In the genomic region with DNA sequence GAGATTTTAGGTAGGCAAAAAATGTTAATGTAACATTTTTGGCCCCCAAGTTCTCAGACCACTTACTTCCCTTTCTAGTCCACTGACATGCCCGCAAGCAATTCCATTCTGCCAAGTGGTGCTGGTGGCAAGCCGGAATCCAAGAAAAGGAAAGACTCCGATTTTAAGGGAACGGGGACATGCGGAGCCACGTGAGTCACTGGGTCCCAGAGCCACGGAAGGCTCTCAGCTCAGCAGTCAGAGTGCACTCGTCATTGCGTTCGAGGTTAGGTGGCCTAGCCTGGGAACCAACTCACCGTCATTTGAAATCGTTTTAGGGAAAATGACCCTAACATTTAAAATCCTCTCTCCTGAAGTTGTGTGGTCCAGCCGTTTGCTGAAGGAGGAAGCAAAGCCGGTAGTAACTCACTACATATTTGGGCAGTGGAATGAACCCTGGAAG, we compare ENCODE assay signal across 8 cellular contexts. TPM values are rescaled to one million over a fixed set of nuclear protein-coding genes. Genes with fewer than 3 reads are reported as not detected.
DNase-seq lines count a peak whose midpoint lies in the region; ATAC-seq, FAIRE-seq and TF ChIP-seq lines count a peak whose summit lies in the region.

No MANE protein-coding gene starts in this region.

- no peak overlapping the region for H2BK20ac ChIP-seq in H1 (ENCODE audit: low read length)

- H4K5ac ChIP-seq in H1 (ENCODE audit: insufficient read length, low read depth, low read length) (peak overlapping the region; percentile 67), mesendoderm (ENCODE audit: low read length) (no peak overlapping the region)

- H3K56ac ChIP-seq in H1 (replicated peaks; ENCODE audit: insufficient read length, low read depth, low read length) (no peak overlapping the region), mesendoderm (ENCODE audit: low read length) (peak overlapping the region; percentile 97)

- H3K14ac ChIP-seq in H1 (ENCODE audit: insufficient read length): no peak overlapping the region

- peak overlapping the region in 3 of 4 experiments; percentile 60 to 77 (median 76); a peak in 6 of 7 replicates for H3K9ac ChIP-seq in H1 (replicated peaks in 1 of 4; ENCODE audit: extremely low read depth in 1 of 4, low read depth in 3 of 4, low read length in 3 of 4)
- H3K9ac ChIP-seq in mesendoderm (ENCODE audit: low read length): peak overlapping the region; percentile 84

- no peak for FAIRE-seq in H54 (lab: Jason Lieb, UNC)
- FAIRE-seq in H1 (lab: Jason Lieb, UNC): no peak

- H3K18ac ChIP-seq in H1 (ENCODE audit: extremely low read depth, low read length) (peak overlapping the region; percentile 91), mesendoderm (ENCODE audit: low read length) (no peak overlapping the region)

- H3K4me1 ChIP-seq in H1 (replicated peaks in 1 of 4; ENCODE audit: control insufficient read depth in 3 of 4, insufficient read depth in 4 of 4, low read length in 3 of 4): peaks cover 0 to 6% (median 5%) of the 10 kb centered on the region in 4 experiments; a peak in 6 of 7 replicates
- peaks cover 4% of the 10 kb centered on the region for H3K4me1 ChIP-seq in mesendoderm (ENCODE audit: control insufficient read depth, low read depth, low read length)

- no peaks in the 10 kb centered on the region for H3K9me3 ChIP-seq in H1 (ENCODE audit: insufficient read depth in 2 of 2, low read depth in 1 of 2, low read length in 1 of 2)

- peak; percentile 50 to 56 for DNase-seq in AML-193 (lab: John Stamatoyannopoulos, UW)
- DNase-seq in H54 (ENCODE audit: insufficient read length, low spot score): peak; percentile 54
- no peak for DNase-seq in T-helper 2 cell treated with Interferon-gamma antibody and Interleukin-4, amounts not matched to agents 5 μg/mL and 100 μg/mL, for 36 hours (ENCODE audit: low spot score)
- DNase-seq in H1 (ENCODE audit: low read depth in 1 of 2, low spot score in 2 of 2): no peak
- peak; percentile 75 for DNase-seq in mesendoderm
- peak; percentile 58 for DNase-seq in superior temporal gyrus (ENCODE audit: extremely low spot score)

- H3K23me2 ChIP-seq in H1 (ENCODE audit: low read depth, low read length): peaks cover 5% of the 10 kb centered on the region

- no peaks in the 10 kb centered on the region for H4K20me1 ChIP-seq in H1 (replicated peaks in 1 of 2; ENCODE audit: control insufficient read depth in 1 of 2, insufficient read depth in 2 of 2, low read length in 2 of 2)

- peak overlapping the region; percentile 95 for H2AFZ ChIP-seq in H1 (ENCODE audit: low read length)

- TF ChIP-seq EP300 in H1 (IDR thresholded peaks at IDR 0.05; ENCODE audit: borderline replicate concordance in 1 of 2, low read depth in 2 of 2, low read length in 2 of 2): no peak

- H3K23ac ChIP-seq in H1 (ENCODE audit: insufficient read length): no peak overlapping the region
- H3K23ac ChIP-seq in mesendoderm (ENCODE audit: low read length): no peak overlapping the region

- H3K4me2 ChIP-seq in H1 (ENCODE audit: insufficient read depth in 1 of 2, low read depth in 2 of 2, low read length in 2 of 2) (peak overlapping the region; percentile 71 to 83), mesendoderm (ENCODE audit: low read length) (peak overlapping the region; percentile 64)

- H4K8ac ChIP-seq in H1 (ENCODE audit: extremely low read depth, insufficient read depth, low read length) (peak overlapping the region; percentile 22; the same call in 1 of the 2 replicates), mesendoderm (ENCODE audit: low read depth, low read length) (no peak overlapping the region)

- H2BK5ac ChIP-seq in H1 (ENCODE audit: low read depth, low read length) (peak overlapping the region; percentile 93), mesendoderm (ENCODE audit: low read length) (peak overlapping the region; percentile 1)

- H3K4ac ChIP-seq in H1 (replicated peaks; ENCODE audit: insufficient read length, low read depth, low read length) (no peak overlapping the region), mesendoderm (ENCODE audit: low read depth, low read length) (peak overlapping the region; percentile 56)

- H3K36me3 Mint-ChIP-seq in T-helper 2 cell treated with Interferon-gamma antibody and Interleukin-4, amounts not matched to agents 5 μg/mL and 100 μg/mL, for 36 hours (ENCODE audit: low read depth): peaks cover 5% of the 10 kb centered on the region

- POLR2A ChIA-PET in H1 (lab: Charles Lee; ENCODE audit: partially characterized antibody): interaction anchor here (0.7 to 5.1 kb wide), 13 partner anchors 11 to 245 kb away, joined by 3 to 32 read pairs (median 7); partner anchors contain the start of genes GFOD1, NOL7 and TBC1D7

- peak overlapping the region; percentile 88; the same call in 1 of the 2 replicates for H2BK12ac ChIP-seq in H1 (ENCODE audit: low read depth, low read length)

- TF ChIP-seq RAD21 in H1 (IDR thresholded peaks at IDR 0.05 in 1 of 2, conservative IDR thresholded peaks at IDR 0.05 in 1 of 2; ENCODE audit: low read depth in 2 of 2, low read length in 2 of 2): no peak

- peak overlapping the region; percentile 17; the same call in 1 of the 2 replicates for H2AK5ac ChIP-seq in H1 (ENCODE audit: low read depth, low read length)
- no peak overlapping the region for H2AK5ac ChIP-seq in mesendoderm (ENCODE audit: low read length)

- H3K27ac ChIP-seq in H1 (ENCODE audit: low read depth, low read length) (peak overlapping the region; percentile 71), mesendoderm (ENCODE audit: low read depth, low read length) (peak overlapping the region; percentile 46)

- peak overlapping the region; percentile 75 for H3K27ac Mint-ChIP-seq in T-helper 2 cell treated with Interferon-gamma antibody and Interleukin-4, amounts not matched to agents 5 μg/mL and 100 μg/mL, for 36 hours

- H3K4me3 ChIP-seq in H1 (ENCODE audit: extremely low read depth in 1 of 4, insufficient read depth in 2 of 4, low read depth in 3 of 4, low read length in 4 of 4): peak overlapping the region; percentile 55 to 78 (median 66)
- H3K4me3 ChIP-seq in mesendoderm (ENCODE audit: low read length): peak overlapping the region; percentile 55

- WGBS in H1 (ENCODE audit: extremely low coverage in 1 of 2, insufficient coverage in 1 of 2, insufficient read length in 1 of 2, insufficient replicate concordance in 2 of 2, low coverage in 1 of 2, low lambda C conversion rate in 2 of 2, missing lambda C conversion rate in 1 of 2), 2 experiments: 16% methylated on average over 14 of the region's 14 CpGs; no CpG with 5 or more reads in 1 of the 2 experiments
- no CpG with 5 or more reads among the region's 14 CpGs for WGBS in mesendoderm (ENCODE audit: extremely low coverage, insufficient coverage, low lambda C conversion rate)

- H3K36me3 ChIP-seq in H1 (ENCODE audit: control insufficient read depth in 2 of 4, insufficient read depth in 4 of 4, low read length in 3 of 4): no peaks in the 10 kb centered on the region
- H3K36me3 ChIP-seq in mesendoderm (ENCODE audit: control insufficient read depth, insufficient read depth, low read length): no peaks in the 10 kb centered on the region

- no peaks in the 10 kb centered on the region for H3K27me3 ChIP-seq in H1 (replicated peaks in 1 of 4; ENCODE audit: control insufficient read depth in 3 of 4, extremely low read depth in 1 of 4, insufficient read depth in 3 of 4, low read length in 3 of 4)
- no peaks in the 10 kb centered on the region for H3K27me3 ChIP-seq in mesendoderm (ENCODE audit: insufficient read depth, low read length, poor library complexity)

- TF ChIP-seq CTCF in H1 (IDR thresholded peaks at IDR 0.05; ENCODE audit: control extremely low read depth in 1 of 3, insufficient read depth in 1 of 3, low read depth in 1 of 3, low read length in 3 of 3): no peak

- ATAC-seq in GM18520 (IDR thresholded peaks at IDR 0.05; ENCODE audit: unreplicated experiment): no peak
- ATAC-seq in GM18907 (IDR thresholded peaks at IDR 0.05; ENCODE audit: unreplicated experiment): no peak

- H3K79me1 ChIP-seq in H1 (ENCODE audit: low read depth, low read length): no peaks in the 10 kb centered on the region
- H3K79me1 ChIP-seq in mesendoderm (ENCODE audit: low read length): no peaks in the 10 kb centered on the region

- H4K91ac ChIP-seq in H1 (replicated peaks; ENCODE audit: insufficient read length, low read length): peak overlapping the region; percentile 76

- H3K4me1 Mint-ChIP-seq in T-helper 2 cell treated with Interferon-gamma antibody and Interleukin-4, amounts not matched to agents 5 μg/mL and 100 μg/mL, for 36 hours (ENCODE audit: low read depth): peaks cover 11% of the 10 kb centered on the region

- H3K27me3 Mint-ChIP-seq in T-helper 2 cell treated with Interferon-gamma antibody and Interleukin-4, amounts not matched to agents 5 μg/mL and 100 μg/mL, for 36 hours (ENCODE audit: low read depth): peaks cover under 1% of the 10 kb centered on the region

- H2BK15ac ChIP-seq in H1 (ENCODE audit: low read length) (0 out of 2 replicates have a peak overlapping the region, but pooled peaks have one; percentile 83), mesendoderm (replicated peaks; ENCODE audit: low read depth) (no peak overlapping the region)

- H3K4me3 Mint-ChIP-seq in T-helper 2 cell treated with Interferon-gamma antibody and Interleukin-4, amounts not matched to agents 5 μg/mL and 100 μg/mL, for 36 hours: peak overlapping the region; percentile 67

- CTCF ChIA-PET in H1 (lab: Charles Lee; ENCODE audit: partially characterized antibody): interaction anchor here (0.9 to 3.9 kb wide), 14 partner anchors 11 to 236 kb away, joined by 3 to 24 read pairs (median 3); no protein-coding TSS in a partner anchor

- no peaks in the 10 kb centered on the region for H3K9me3 Mint-ChIP-seq in T-helper 2 cell treated with Interferon-gamma antibody and Interleukin-4, amounts not matched to agents 5 μg/mL and 100 μg/mL, for 36 hours

- H3K79me2 ChIP-seq in H1 (ENCODE audit: control insufficient read depth in 1 of 2, insufficient read depth in 2 of 2, low read length in 2 of 2): peaks cover 0 to 23% of the 10 kb centered on the region in 2 experiments; a peak in 2 of 4 replicates
- H3K79me2 ChIP-seq in mesendoderm (ENCODE audit: control insufficient read depth, insufficient read depth, low read length): no peaks in the 10 kb centered on the region

- TF ChIP-seq POLR2A in H54 (IDR thresholded peaks at IDR 0.05; ENCODE audit: low read depth, low read length) (no peak), H1 (IDR thresholded peaks at IDR 0.05; ENCODE audit: control extremely low read depth in 1 of 2, low read depth in 2 of 2, low read length in 2 of 2) (no peak)

- H2BK120ac ChIP-seq in H1 (replicated peaks; ENCODE audit: low read depth, low read length) (peak overlapping the region; percentile 56), mesendoderm (ENCODE audit: low read depth, low read length) (no peak overlapping the region)

RNA-seq across cellular contexts. Expression of gene SIRT5, which starts 0.7 kb away (rescaled TPM):
- total RNA-seq in H1 (2021; fragmentation: NEBNext Ultra II Directional; extraction: Animal tissue kit (Norgen Biotek cat#: 25700)): 13.0 and 14.7 TPM in 2 replicates
- 7.4 and 8.0 TPM in 2 replicates for polyA plus RNA-seq in H1 (2011; rRNA removed)
- 11.8 TPM for polyA plus RNA-seq in H1 (2011; cell fraction: cytosol; rRNA removed)
- polyA plus RNA-seq in H1 (2011; cell fraction: nucleus; rRNA removed): 13.3 TPM
- polyA plus RNA-seq in H1 (2012, experiment 1 of 2): 8.4 to 11.7 TPM (median 9.4 TPM) in 4 replicates
- 3.6 TPM for polyA plus RNA-seq in H1 (2012, experiment 2 of 2)
- 11.2 TPM for polyA plus RNA-seq in H1 (2013, experiment 1 of 2)
- polyA plus RNA-seq in H1 (2013, experiment 2 of 2): 10.3 TPM
- polyA minus RNA-seq in H1 (2011; rRNA and poly(A)+ RNA removed): 6.7 and 8.9 TPM in 2 replicates
- 7.4 TPM for polyA minus RNA-seq in H1 (2011; cell fraction: cytosol; rRNA and poly(A)+ RNA removed)
- 9.8 TPM for polyA minus RNA-seq in H1 (2011; cell fraction: nucleus; rRNA and poly(A)+ RNA removed)
- 8.1 TPM for polyA plus RNA-seq in mesendoderm (2013, experiment 1 of 2)
- polyA plus RNA-seq in mesendoderm (2013, experiment 2 of 2): 8.2 TPM

RNA-seq across cellular contexts. Expression of gene NOL7, which starts 41.4 kb away (rescaled TPM):
- total RNA-seq in H1 (2021; fragmentation: NEBNext Ultra II Directional; extraction: Animal tissue kit (Norgen Biotek cat#: 25700)): 67.8 and 70.4 TPM in 2 replicates
- 16.4 and 22.8 TPM in 2 replicates for polyA plus RNA-seq in H1 (2011; rRNA removed)
- 47.1 TPM for polyA plus RNA-seq in H1 (2011; cell fraction: cytosol; rRNA removed)
- polyA plus RNA-seq in H1 (2011; cell fraction: nucleus; rRNA removed): 14.7 TPM
- 44.9 to 67.6 TPM (median 56.7 TPM) in 4 replicates for polyA plus RNA-seq in H1 (2012, experiment 1 of 2)
- 35.2 TPM for polyA plus RNA-seq in H1 (2012, experiment 2 of 2)
- 112 TPM for polyA plus RNA-seq in H1 (2013, experiment 1 of 2)
- 112 TPM for polyA plus RNA-seq in H1 (2013, experiment 2 of 2)
- 1.9 and 2.5 TPM in 2 replicates for polyA minus RNA-seq in H1 (2011; rRNA and poly(A)+ RNA removed)
- 9.1 TPM for polyA minus RNA-seq in H1 (2011; cell fraction: cytosol; rRNA and poly(A)+ RNA removed)
- 9.7 TPM for polyA minus RNA-seq in H1 (2011; cell fraction: nucleus; rRNA and poly(A)+ RNA removed)
- 156 TPM for polyA plus RNA-seq in mesendoderm (2013, experiment 1 of 2)
- polyA plus RNA-seq in mesendoderm (2013, experiment 2 of 2): 155 TPM

Comparison
In these comparisons a context has a peak if more than half of its experiments do, and no peak if none do; other contexts are left out.
1. DNase-seq: peak in AML-193 (2 of 2), H54 (single experiment), mesendoderm (single experiment) and superior temporal gyrus (single experiment); none in T-helper 2 cell treated with Interferon-gamma antibody and Interleukin-4, amounts not matched to agents 5 μg/mL and 100 μg/mL, for 36 hours (single experiment) and H1 (0 of 2).